25 cellular contexts compared by ENCODE assay signal in genomic region chr7:15113752-15114151, GRCh38.
"Had no signal": no experiment of that assay in that cellular context is flagged by ENCODE, and none has a peak within 500 bp of the region (broad histone marks: within the 10 kb centered on the region; RNA-seq: fewer than 3 reads in every experiment).

No MANE protein-coding gene starts in this region.

- H3K4me3 ChIP-seq: body of pancreas, lower lobe of right lung, neural progenitor cell, thyroid gland, upper lobe of right lung had no signal

- H3K27ac ChIP-seq: body of pancreas, lower lobe of right lung, neural progenitor cell, thyroid gland, upper lobe of right lung, WERI-Rb-1 had no signal

- H3K27me3 ChIP-seq: body of pancreas, neural progenitor cell, thyroid gland, upper lobe of right lung had no signal

- H3K27ac Mint-ChIP-seq: activated CD4-positive, alpha-beta T cell treated with anti-CD3 and anti-CD28 coated beads, Interleukin-2, amount 10 ng/mL, durations not matched to agents 7 days and 5 days; activated CD8-positive, alpha-beta T cell treated with anti-CD3 and anti-CD28 coated beads, Interleukin-2, amount 10 ng/mL, durations not matched to agents 7 days and 5 days; activated naive CD4-positive, alpha-beta T cell treated with anti-CD3 and anti-CD28 coated beads, Interleukin-2, amount 50 U/mL, for 24 hours; activated T-helper 1 cell treated with anti-CD3 and anti-CD28 coated beads, Interleukin-12 subunit alpha, Interleukin-12 subunit beta, Interleukin-2, Interleukin-4 antibody, amounts not matched to agents 30 ng/mL and 10 ng/mL and 1 ng/mL, durations not matched to agents 14 hours and 24 hours and 36 hours; dendritic cell treated with granulocyte-macrophage colony-stimulating factor and Interleukin-4, amounts not matched to agents 40 ng/mL and 50 ng/mL, for 4 days; naive thymus-derived CD4-positive, alpha-beta T cell; neural progenitor cell had no signal

- H3K27me3 Mint-ChIP-seq: activated CD4-positive, alpha-beta T cell treated with anti-CD3 and anti-CD28 coated beads, Interleukin-2, amount 10 ng/mL, durations not matched to agents 7 days and 5 days; activated naive CD4-positive, alpha-beta T cell treated with anti-CD3 and anti-CD28 coated beads, Interleukin-2, amount 50 U/mL, for 24 hours; dendritic cell treated with granulocyte-macrophage colony-stimulating factor and Interleukin-4, amounts not matched to agents 40 ng/mL and 50 ng/mL, for 4 days; naive thymus-derived CD4-positive, alpha-beta T cell had no signal

- ATAC-seq: activated CD8-positive, alpha-beta T cell treated with anti-CD3 and anti-CD28 coated beads, Interleukin-2, amount 10 ng/mL, durations not matched to agents 7 days and 5 days; body of pancreas; left lobe of liver; lower lobe of right lung; naive thymus-derived CD4-positive, alpha-beta T cell; stimulated activated naive CD8-positive, alpha-beta T cell treated with anti-CD3 and anti-CD28 coated beads, Interleukin-15, Interleukin-2, amounts not matched to agents 100 U/mL and 50 U/mL, for 24 hours; upper lobe of right lung had no signal

- H3K9me3 ChIP-seq: body of pancreas, lower lobe of right lung, thyroid gland, upper lobe of right lung had no signal

- H3K4me3 Mint-ChIP-seq: activated CD4-positive, alpha-beta T cell treated with anti-CD3 and anti-CD28 coated beads, Interleukin-2, amount 10 ng/mL, durations not matched to agents 7 days and 5 days; activated CD8-positive, alpha-beta T cell treated with anti-CD3 and anti-CD28 coated beads, Interleukin-2, amount 10 ng/mL, durations not matched to agents 7 days and 5 days; activated naive CD4-positive, alpha-beta T cell treated with anti-CD3 and anti-CD28 coated beads, Interleukin-2, amount 50 U/mL, for 24 hours; activated T-helper 1 cell treated with anti-CD3 and anti-CD28 coated beads, Interleukin-12 subunit alpha, Interleukin-12 subunit beta, Interleukin-2, Interleukin-4 antibody, amounts not matched to agents 30 ng/mL and 10 ng/mL and 1 ng/mL, durations not matched to agents 14 hours and 24 hours and 36 hours; dendritic cell treated with granulocyte-macrophage colony-stimulating factor and Interleukin-4, amounts not matched to agents 40 ng/mL and 50 ng/mL, for 4 days; naive thymus-derived CD4-positive, alpha-beta T cell; neural progenitor cell had no signal

- DNase-seq: activated CD4-positive, alpha-beta T cell treated with anti-CD3 and anti-CD28 coated beads, Interleukin-2, amount 10 ng/mL, durations not matched to agents 7 days and 5 days; activated CD4-positive, CD25-positive, alpha-beta regulatory T cell treated with anti-CD3 and anti-CD28 coated beads, Interleukin-2, amount 50 U/mL, for 72 hours; activated CD8-positive, alpha-beta T cell treated with anti-CD3 and anti-CD28 coated beads, Interleukin-2, amount 10 ng/mL, durations not matched to agents 7 days and 5 days; activated gamma-delta T cell treated with Interleukin-2 at 50 U/mL for 16 hours; anterior cingulate cortex; body of pancreas; caudate nucleus; effector CD4-positive, alpha-beta T cell; erythroblast; kidney; lower lobe of right lung; naive thymus-derived CD4-positive, alpha-beta T cell; retina; stimulated activated CD4-positive, alpha-beta T cell treated with anti-CD3 and anti-CD28 coated beads, Interleukin-4, amount 100 ng/mL, for 4 hours; stimulated activated naive CD8-positive, alpha-beta T cell treated with anti-CD3 and anti-CD28 coated beads, Interleukin-15, Interleukin-2, amounts not matched to agents 100 U/mL and 50 U/mL, for 24 hours; substantia nigra; T-helper 1 cell; thyroid gland; upper lobe of right lung; WERI-Rb-1 had no signal

- H3K36me3 ChIP-seq: lower lobe of right lung, neural progenitor cell, thyroid gland, upper lobe of right lung, WERI-Rb-1 had no signal

- H3K4me1 Mint-ChIP-seq: activated CD4-positive, alpha-beta T cell treated with anti-CD3 and anti-CD28 coated beads, Interleukin-2, amount 10 ng/mL, durations not matched to agents 7 days and 5 days; activated naive CD4-positive, alpha-beta T cell treated with anti-CD3 and anti-CD28 coated beads, Interleukin-2, amount 50 U/mL, for 24 hours; naive thymus-derived CD4-positive, alpha-beta T cell; neural progenitor cell had no signal

- H3K4me1 ChIP-seq: body of pancreas, lower lobe of right lung, neural progenitor cell, thyroid gland, upper lobe of right lung had no signal

- H3K36me3 Mint-ChIP-seq: activated naive CD4-positive, alpha-beta T cell treated with anti-CD3 and anti-CD28 coated beads, Interleukin-2, amount 50 U/mL, for 24 hours; naive thymus-derived CD4-positive, alpha-beta T cell; neural progenitor cell had no signal

- H3K9me3 Mint-ChIP-seq: neural progenitor cell had no signal
